ENCODE assay signal across 14 cellular contexts in the genomic region with DNA sequence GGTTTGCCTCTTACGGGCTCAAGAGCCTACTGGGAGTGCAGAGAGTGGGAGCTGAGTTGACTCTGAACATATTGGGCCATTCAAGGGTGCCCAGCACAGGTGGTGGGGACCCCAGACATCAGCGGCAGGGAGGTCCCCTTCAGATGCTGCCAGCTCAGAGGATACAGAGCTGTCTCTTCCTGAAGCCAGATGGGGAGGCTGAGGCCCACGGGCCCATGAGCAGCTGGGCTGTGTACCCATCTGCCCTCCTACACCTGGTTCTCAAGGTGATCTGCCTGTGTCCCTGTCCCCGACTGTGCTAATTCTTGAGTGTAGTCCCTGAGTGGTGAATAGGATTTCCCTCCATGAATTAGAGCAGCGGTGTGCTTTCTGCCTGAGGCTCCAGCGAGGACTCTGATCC.
DNase-seq lines count a peak whose midpoint lies in the region; ATAC-seq and TF ChIP-seq lines count a peak whose summit lies in the region.
"Had no signal": no experiment of that assay in that cellular context is flagged by ENCODE, and none has a peak within 500 bp of the region (broad histone marks: within the 10 kb centered on the region; RNA-seq: fewer than 3 reads in every experiment).

No MANE protein-coding gene starts in this region.

- no peak overlapping the region for H3K4me3 Mint-ChIP-seq in activated naive CD8-positive, alpha-beta T cell treated with anti-CD3 and anti-CD28 coated beads, Interleukin-2, amount 50 U/mL, for 24 hours
- no peak overlapping the region for H3K4me3 Mint-ChIP-seq in activated naive CD8-positive, alpha-beta T cell treated with anti-CD3 and anti-CD28 coated beads for 36 hours
- H3K4me3 Mint-ChIP-seq: activated naive CD4-positive, alpha-beta T cell treated with anti-CD3 and anti-CD28 coated beads for 36 hours; CD14-positive monocyte; dendritic cell treated with granulocyte-macrophage colony-stimulating factor and Interleukin-4, amounts not matched to agents 40 ng/mL and 50 ng/mL, for 4 days had no signal

- peaks cover 6% of the 10 kb centered on the region for H3K36me3 Mint-ChIP-seq in activated naive CD8-positive, alpha-beta T cell treated with anti-CD3 and anti-CD28 coated beads, Interleukin-2, amount 50 U/mL, for 24 hours (ENCODE audit: low read depth)
- H3K36me3 Mint-ChIP-seq in activated naive CD8-positive, alpha-beta T cell treated with anti-CD3 and anti-CD28 coated beads for 36 hours = peaks cover 8% of the 10 kb centered on the region

- DNase-seq in activated naive CD8-positive, alpha-beta T cell treated with anti-CD3 and anti-CD28 coated beads, Interleukin-2, amount 50 U/mL, for 24 hours = no peak
- no peak for DNase-seq in activated naive CD8-positive, alpha-beta T cell treated with anti-CD3 and anti-CD28 coated beads for 36 hours
- DNase-seq in RWPE2 (ENCODE audit: low spot score) = no peak
- DNase-seq in transverse colon = no peak
- no peak for DNase-seq in HuH-7 (ENCODE audit: low spot score)
- no peak for DNase-seq in psoas muscle
- DNase-seq: activated CD4-positive, CD25-positive, alpha-beta regulatory T cell; activated naive CD4-positive, alpha-beta T cell treated with anti-CD3 and anti-CD28 coated beads for 36 hours; foreskin fibroblast; NCI-H446 had no signal

- H3K4me3 ChIP-seq in RWPE2 (ENCODE audit: severe bottlenecking) (no peak overlapping the region), transverse colon (no peak overlapping the region), psoas muscle (no peak overlapping the region)

- H3K27ac ChIP-seq in RWPE2 (ENCODE audit: poor library complexity, severe bottlenecking) (peak overlapping the region; percentile 99), layer of hippocampus (ENCODE audit: low read depth, low read length) (peak overlapping the region; percentile 12), transverse colon (peak overlapping the region; percentile 61 to 70 (median 62)), psoas muscle (no peak overlapping the region)

- TF ChIP-seq POLR2A in transverse colon (IDR thresholded peaks at IDR 0.05) = no peak

- H3K27ac Mint-ChIP-seq in activated naive CD8-positive, alpha-beta T cell treated with anti-CD3 and anti-CD28 coated beads, Interleukin-2, amount 50 U/mL, for 24 hours = peak overlapping the region; percentile 61
- no peak overlapping the region for H3K27ac Mint-ChIP-seq in activated naive CD8-positive, alpha-beta T cell treated with anti-CD3 and anti-CD28 coated beads for 36 hours
- H3K27ac Mint-ChIP-seq: activated naive CD4-positive, alpha-beta T cell treated with anti-CD3 and anti-CD28 coated beads for 36 hours; CD14-positive monocyte; dendritic cell treated with granulocyte-macrophage colony-stimulating factor and Interleukin-4, amounts not matched to agents 40 ng/mL and 50 ng/mL, for 4 days had no signal

- no peaks in the 10 kb centered on the region for H3K27me3 ChIP-seq in RWPE2 (ENCODE audit: insufficient read depth, poor library complexity, severe bottlenecking)
- H3K27me3 ChIP-seq in layer of hippocampus (ENCODE audit: control insufficient read depth, insufficient read depth, low read length) = no peaks in the 10 kb centered on the region
- no peaks in the 10 kb centered on the region for H3K27me3 ChIP-seq in transverse colon
- no peaks in the 10 kb centered on the region for H3K27me3 ChIP-seq in psoas muscle (ENCODE audit: insufficient read depth in 3 of 3, low read length in 2 of 3)

- WGBS in transverse colon (ENCODE audit: low coverage in 1 of 2), 2 donors = 84% methylated on average over 6 of the region's 6 CpGs; no CpG with 5 or more reads in 1 of the 2 donors
- WGBS in psoas muscle, 3 donors = 89 to 95% (median 90%) methylated on average over 6 of the region's 6 CpGs

- TF ChIP-seq CTCF in RWPE2 (IDR thresholded peaks at IDR 0.05; ENCODE audit: poor library complexity, severe bottlenecking) (no peak), transverse colon (IDR thresholded peaks at IDR 0.05) (no peak), psoas muscle (IDR thresholded peaks at IDR 0.05) (no peak)

- peaks cover 42% of the 10 kb centered on the region for H3K4me1 Mint-ChIP-seq in activated naive CD8-positive, alpha-beta T cell treated with anti-CD3 and anti-CD28 coated beads, Interleukin-2, amount 50 U/mL, for 24 hours
- peaks cover 29% of the 10 kb centered on the region for H3K4me1 Mint-ChIP-seq in activated naive CD8-positive, alpha-beta T cell treated with anti-CD3 and anti-CD28 coated beads for 36 hours

- H3K36me3 ChIP-seq in RWPE2 (ENCODE audit: low read depth) (peaks cover 55% of the 10 kb centered on the region), transverse colon (peaks cover 0 to 3% (median 0%) of the 10 kb centered on the region in 4 donors), psoas muscle (ENCODE audit: insufficient read depth in 1 of 2, low read depth in 1 of 2) (no peaks in the 10 kb centered on the region)

- in situ Hi-C loops in transverse colon (cut with MboI; ENCODE audit: low pct_ligation_motif_present in 1 of 4, low pct_unique_long_range_greater_than_20kb in 1 of 4, low sequenced_read_pairs in 3 of 4) = no loop called here

- H3K9me3 Mint-ChIP-seq in activated naive CD8-positive, alpha-beta T cell treated with anti-CD3 and anti-CD28 coated beads, Interleukin-2, amount 50 U/mL, for 24 hours = no peaks in the 10 kb centered on the region
- no peaks in the 10 kb centered on the region for H3K9me3 Mint-ChIP-seq in activated naive CD8-positive, alpha-beta T cell treated with anti-CD3 and anti-CD28 coated beads for 36 hours
- H3K9me3 Mint-ChIP-seq: activated naive CD4-positive, alpha-beta T cell treated with anti-CD3 and anti-CD28 coated beads for 36 hours; dendritic cell treated with granulocyte-macrophage colony-stimulating factor and Interleukin-4, amounts not matched to agents 40 ng/mL and 50 ng/mL, for 4 days had no signal

- TF ChIP-seq EP300 in transverse colon (IDR thresholded peaks at IDR 0.05; ENCODE audit: low read depth) = no peak

- intact Hi-C loops in transverse colon (cut with DNase I; ENCODE audit: low total_unique reads) (no loop called here), psoas muscle (cut with DNase I) (no loop called here)

- no peaks in the 10 kb centered on the region for H3K27me3 Mint-ChIP-seq in activated naive CD8-positive, alpha-beta T cell treated with anti-CD3 and anti-CD28 coated beads, Interleukin-2, amount 50 U/mL, for 24 hours
- H3K27me3 Mint-ChIP-seq in activated naive CD8-positive, alpha-beta T cell treated with anti-CD3 and anti-CD28 coated beads for 36 hours = no peaks in the 10 kb centered on the region
- H3K27me3 Mint-ChIP-seq: dendritic cell treated with granulocyte-macrophage colony-stimulating factor and Interleukin-4, amounts not matched to agents 40 ng/mL and 50 ng/mL, for 4 days had no signal

- ATAC-seq in activated naive CD8-positive, alpha-beta T cell treated with anti-CD3 and anti-CD28 coated beads, Interleukin-2, amount 50 U/mL, for 24 hours = no peak
- ATAC-seq in RWPE2 (ENCODE audit: low read depth) = no peak
- no peak for ATAC-seq in GM21576 (IDR thresholded peaks at IDR 0.05; ENCODE audit: unreplicated experiment)
- ATAC-seq in psoas muscle = no peak

- peaks cover 54% of the 10 kb centered on the region for H3K4me1 ChIP-seq in RWPE2 (ENCODE audit: insufficient read depth, poor library complexity, severe bottlenecking)
- H3K4me1 ChIP-seq in transverse colon = peaks cover 0 to 21% (median 4%) of the 10 kb centered on the region in 4 donors
- H3K4me1 ChIP-seq in psoas muscle = peaks cover 9% of the 10 kb centered on the region

- H3K9me3 ChIP-seq in RWPE2 (ENCODE audit: severe bottlenecking) = no peaks in the 10 kb centered on the region
- H3K9me3 ChIP-seq in transverse colon = no peaks in the 10 kb centered on the region
- H3K9me3 ChIP-seq in psoas muscle = no peaks in the 10 kb centered on the region
